Comparison of ENCODE assay signal across 22 cellular contexts in the genomic region with DNA sequence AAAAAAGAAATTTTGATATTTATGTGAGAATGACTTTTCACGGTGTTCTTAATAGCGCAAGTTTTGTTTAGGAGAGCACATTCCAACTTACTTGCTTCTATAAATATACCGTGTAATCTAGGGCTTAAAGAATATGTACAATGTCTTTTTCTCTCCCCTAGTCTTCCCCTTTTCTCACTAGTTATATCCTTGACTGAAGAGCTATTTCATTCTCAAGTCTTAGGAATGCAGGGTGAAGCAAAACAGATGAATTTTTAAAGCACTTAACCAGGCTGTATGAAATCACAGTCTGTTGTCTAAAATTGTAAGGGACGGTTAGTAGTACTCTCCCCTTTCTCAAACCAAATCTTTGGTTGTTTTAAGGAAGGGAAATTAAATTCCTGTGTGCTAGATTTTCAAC. TPM values are rescaled to one million over a fixed set of nuclear protein-coding genes. Genes with fewer than 3 reads are reported as not detected.
A peak's percentile ranks its signal among the peaks of the same experiment; 100 is the strongest.
DNase-seq lines count a peak whose midpoint lies in the region; ATAC-seq, FAIRE-seq and TF ChIP-seq lines count a peak whose summit lies in the region.
"Had no signal": no experiment of that assay in that cellular context is flagged by ENCODE, and none has a peak within 500 bp of the region (broad histone marks: within the 10 kb centered on the region; RNA-seq: fewer than 3 reads in every experiment).

No MANE protein-coding gene starts in this region.

- H3K27me3 ChIP-seq in SJCRH30 (no peaks in the 10 kb centered on the region), smooth muscle cell (ENCODE audit: low read depth) (no peaks in the 10 kb centered on the region)

- no peak for DNase-seq in D721Med (ENCODE audit: insufficient read length, low spot score)
- peak in 1 of 2 experiments; percentile 49 for DNase-seq in SJCRH30
- DNase-seq in fibroblast of the aortic adventitia (ENCODE audit: low read depth) = peak; percentile 21
- no peak for DNase-seq in smooth muscle cell (lab: John Stamatoyannopoulos, UW; ENCODE audit: unreplicated experiment)
- no peak for DNase-seq in stimulated activated CD4-positive, alpha-beta T cell treated with anti-CD3 and anti-CD28 coated beads, Interleukin-12 subunit alpha, Interleukin-12 subunit beta, amount 100 ng/mL, for 4 hours
- no peak for DNase-seq in activated CD8-positive, alpha-beta memory T cell treated with anti-CD3 and anti-CD28 coated beads, Interleukin-2, amount 50 U/mL, for 4 hours
- no peak for DNase-seq in OCI-M1 (lab: John Stamatoyannopoulos, UW)
- DNase-seq: activated CD4-positive, CD25-positive, alpha-beta regulatory T cell treated with anti-CD3 and anti-CD28 coated beads, Interleukin-2, amount 50 U/mL, for 72 hours; activated CD8-positive, alpha-beta memory T cell treated with anti-CD3 and anti-CD28 coated beads, Interleukin-2, amount 10 ng/mL, durations not matched to agents 7 days and 5 days; activated effector memory CD4-positive, alpha-beta T cell treated with anti-CD3 and anti-CD28 coated beads, Interleukin-2, amount 50 U/mL, for 16 hours; amygdala; CD4-positive, alpha-beta T cell; NCI-H1930; NCI-H524 treated with DMSO at 0.1 percent for 48 hours; nephron progenitor cell; SHP77; stimulated activated naive CD4-positive, alpha-beta T cell treated with Interleukin-2 at 50 U/mL for 16 hours; T-helper 9 cell had no signal

- ATAC-seq in GM21381 (IDR thresholded peaks at IDR 0.05; ENCODE audit: unreplicated experiment) = no peak
- ATAC-seq: activated CD8-positive, alpha-beta memory T cell treated with anti-CD3 and anti-CD28 coated beads, Interleukin-2, amount 10 ng/mL, durations not matched to agents 7 days and 5 days had no signal

- H4K20me1 ChIP-seq in smooth muscle cell (ENCODE audit: low read depth) = no peaks in the 10 kb centered on the region

- H3K36me3 ChIP-seq in SJCRH30 (peaks cover 22% of the 10 kb centered on the region), smooth muscle cell (ENCODE audit: low read depth) (no peaks in the 10 kb centered on the region)

- H3K27ac ChIP-seq in SJCRH30 = peak overlapping the region; percentile 57
- peak overlapping the region; percentile 61 for H3K27ac ChIP-seq in smooth muscle cell (ENCODE audit: low read depth)
- H3K27ac ChIP-seq: coronary artery had no signal

- no peaks in the 10 kb centered on the region for H3F3A ChIP-seq in smooth muscle cell (ENCODE audit: low read depth)

- H3K4me3 ChIP-seq in SJCRH30 (no peak overlapping the region), fibroblast of the aortic adventitia (ENCODE audit: low read depth, low read length) (no peak overlapping the region), smooth muscle cell (no peak overlapping the region)
- H3K4me3 ChIP-seq: coronary artery, GM12878, GM23338 had no signal

- TF ChIP-seq CTCF in D721Med (IDR thresholded peaks at IDR 0.05; ENCODE audit: insufficient read depth, missing control alignments) (no peak), fibroblast of the aortic adventitia (IDR thresholded peaks at IDR 0.05; ENCODE audit: insufficient read depth, low read length) (no peak), smooth muscle cell (IDR thresholded peaks at IDR 0.05; ENCODE audit: borderline replicate concordance, insufficient read depth, poor library complexity, severe bottlenecking) (no peak)

- peak; percentile 16 for FAIRE-seq in D721Med (lab: Jason Lieb, UNC)

- no peaks in the 10 kb centered on the region for H3K79me2 ChIP-seq in smooth muscle cell (ENCODE audit: low read depth)

- H2AFZ ChIP-seq in smooth muscle cell (ENCODE audit: low read depth) = no peak overlapping the region
- H2AFZ ChIP-seq: GM23338 had no signal

- H3K9ac ChIP-seq in smooth muscle cell (ENCODE audit: low read depth) = no peak overlapping the region

- WGBS in smooth muscle cell (ENCODE audit: low lambda C conversion rate) = 60% methylated on average over 4 of the region's 4 CpGs

- H3K4me1 ChIP-seq in SJCRH30 (peaks cover 12% of the 10 kb centered on the region), smooth muscle cell (ENCODE audit: low read depth) (no peaks in the 10 kb centered on the region)

- H3K4me2 ChIP-seq in smooth muscle cell = peak overlapping the region; percentile 3
- H3K4me2 ChIP-seq: GM23338 had no signal

- H3K9me3 ChIP-seq in SJCRH30 (replicated peaks) (no peaks in the 10 kb centered on the region; the same call in 1 of the 2 replicates), smooth muscle cell (replicated peaks; ENCODE audit: low read depth) (no peaks in the 10 kb centered on the region)

RNA-seq across cellular contexts. Expression of gene SLC30A6, which starts 29.6 kb away (rescaled TPM):
- total RNA-seq in SJCRH30 (2014; rRNA removed; shearing (Covaris generic)) = 47.6 and 49.8 TPM in 2 replicates
- total RNA-seq in fibroblast of the aortic adventitia (ENCODE audit: low replicate concordance) (25.8 and 47.2 TPM in 2 replicates), smooth muscle cell (27.8 and 28.9 TPM in 2 replicates)
- 10.5 and 12.8 TPM in 2 replicates for polyA plus RNA-seq in smooth muscle cell
